In genomic region chr1:183070923-183071618, GRCh38 we compare ENCODE assay signal across 8 cellular contexts. TPM values are rescaled to one million over a fixed set of nuclear protein-coding genes. Genes with fewer than 3 reads are reported as not detected.
DNase-seq lines count a peak whose midpoint lies in the region; ATAC-seq and TF ChIP-seq lines count a peak whose summit lies in the region.

No MANE protein-coding gene starts in this region.

- no peak overlapping the region for H3K4me3 ChIP-seq in psoas muscle

- H3K36me3 Mint-ChIP-seq in natural killer cell treated with Interleukin-12 subunit alpha and Interleukin-12 subunit beta and Interleukin-15 and Interleukin-18, amount 100 ng/mL, for 72 hours: no peaks in the 10 kb centered on the region

- H3K27me3 Mint-ChIP-seq in natural killer cell treated with Interleukin-12 subunit alpha and Interleukin-12 subunit beta and Interleukin-15 and Interleukin-18, amount 100 ng/mL, for 72 hours: peaks cover 7 to 22% of the 10 kb centered on the region in 2 donors

- peaks cover 55% of the 10 kb centered on the region for H3K4me1 ChIP-seq in psoas muscle

- no peaks in the 10 kb centered on the region for H3K27me3 ChIP-seq in psoas muscle (ENCODE audit: insufficient read depth in 3 of 3, low read length in 2 of 3)

- no peak overlapping the region for H3K4me3 Mint-ChIP-seq in natural killer cell treated with Interleukin-12 subunit alpha and Interleukin-12 subunit beta and Interleukin-15 and Interleukin-18, amount 100 ng/mL, for 72 hours

- H3K4me1 Mint-ChIP-seq in natural killer cell treated with Interleukin-12 subunit alpha and Interleukin-12 subunit beta and Interleukin-15 and Interleukin-18, amount 100 ng/mL, for 72 hours (ENCODE audit: low read depth in 2 of 2): peaks cover 5 to 11% of the 10 kb centered on the region in 2 donors

- H3K27ac ChIP-seq in VCaP (peak overlapping the region; percentile 80), psoas muscle (peak overlapping the region; percentile 36)

- H3K27ac Mint-ChIP-seq in natural killer cell treated with Interleukin-12 subunit alpha and Interleukin-12 subunit beta and Interleukin-15 and Interleukin-18, amount 100 ng/mL, for 72 hours: no peak overlapping the region

- no peaks in the 10 kb centered on the region for H3K9me3 Mint-ChIP-seq in natural killer cell treated with Interleukin-12 subunit alpha and Interleukin-12 subunit beta and Interleukin-15 and Interleukin-18, amount 100 ng/mL, for 72 hours

- TF ChIP-seq CTCF in VCaP (conservative IDR thresholded peaks at IDR 0.05): no peak
- no peak for TF ChIP-seq CTCF in psoas muscle (IDR thresholded peaks at IDR 0.05)

- intact Hi-C loops in psoas muscle (cut with DNase I): no loop called here

- H3K9me3 ChIP-seq in psoas muscle: no peaks in the 10 kb centered on the region

- DNase-seq in AG20443 (ENCODE audit: low spot score) (peak; percentile 67), psoas muscle (no peak), CD1c-positive myeloid dendritic cell (ENCODE audit: extremely low spot score) (no peak), cerebellum (ENCODE audit: low spot score) (no peak)
- DNase-seq in natural killer cell treated with Interleukin-12 subunit alpha and Interleukin-12 subunit beta and Interleukin-15 and Interleukin-18, amount 100 ng/mL, for 72 hours (ENCODE audit: low spot score): no peak

- H3K36me3 ChIP-seq in psoas muscle (ENCODE audit: insufficient read depth in 1 of 2, low read depth in 1 of 2): no peaks in the 10 kb centered on the region

- 26 to 36% (median 34%) methylated on average over 3 of the region's 3 CpGs for WGBS in psoas muscle, 3 donors

- ATAC-seq in GM19452 (IDR thresholded peaks at IDR 0.05; ENCODE audit: unreplicated experiment) (peak; percentile 83), HG03342 (IDR thresholded peaks at IDR 0.05; ENCODE audit: unreplicated experiment) (peak; percentile 88), psoas muscle (peak in 3 of 4 donors; percentile 14 to 45 (median 40))
- no peak for ATAC-seq in natural killer cell treated with Interleukin-12 subunit alpha and Interleukin-12 subunit beta and Interleukin-15 and Interleukin-18, amount 100 ng/mL, for 72 hours

RNA-seq across cellular contexts. Expression of gene LAMC1, which starts 47.9 kb away (rescaled TPM):
- 10 to 100 TPM; 71.4 to 94.4 (median 80.5) TPM for total RNA-seq in psoas muscle
- 10 to 100 TPM; 28.0 to 39.6 (median 30.5) TPM for polyA plus RNA-seq in psoas muscle
- total RNA-seq in cerebellum: 46.6 TPM
- total RNA-seq in natural killer cell treated with Interleukin-12 subunit alpha and Interleukin-12 subunit beta and Interleukin-15 and Interleukin-18, amount 100 ng/mL, for 72 hours: under 1 TPM; 0.64 to 0.84 TPM

Comparison
In these comparisons a context has a peak if more than half of its experiments do, and no peak if none do; other contexts are left out.
1. ATAC-seq: peak in GM19452 (single experiment), HG03342 (single experiment) and psoas muscle (3 of 4); none in natural killer cell treated with Interleukin-12 subunit alpha and Interleukin-12 subunit beta and Interleukin-15 and Interleukin-18, amount 100 ng/mL, for 72 hours (0 of 2).
2. RNA of gene LAMC1, which starts 47.9 kb away (total RNA-seq): 71.4 to 94.4 TPM in psoas muscle and 46.6 TPM in cerebellum (single experiment); 0.64 to 0.84 TPM in natural killer cell treated with Interleukin-12 subunit alpha and Interleukin-12 subunit beta and Interleukin-15 and Interleukin-18, amount 100 ng/mL, for 72 hours; every median in the first group is over 10 times any median in the second.